1 cellular context compared by ENCODE assay signal in genomic region chr11:77074626-77075221, GRCh38.
TF ChIP-seq lines count a peak whose summit lies in the region.

No MANE protein-coding gene starts in this region.

TF ChIP-seq in SK-N-SH treated with all-trans-retinoic acid at 6 μM for 48 hours, 23 proteins besides CTCF, POLR2A, EP300 and RAD21 (continued from another document):
- TF ChIP-seq POU6F1 (CRISPR knock-in tag; IDR thresholded peaks at IDR 0.05; ENCODE audit: borderline replicate concordance, low read depth) = no peak
- no peak for TF ChIP-seq BACH2 (CRISPR knock-in tag; IDR thresholded peaks at IDR 0.05; ENCODE audit: borderline replicate concordance)
- no peak for TF ChIP-seq ZFP30 (CRISPR knock-in tag; IDR thresholded peaks at IDR 0.05)
- TF ChIP-seq ESRRG (CRISPR knock-in tag; IDR thresholded peaks at IDR 0.05) = no peak
